ENCODE assay signal across 8 cellular contexts in the genomic region with DNA sequence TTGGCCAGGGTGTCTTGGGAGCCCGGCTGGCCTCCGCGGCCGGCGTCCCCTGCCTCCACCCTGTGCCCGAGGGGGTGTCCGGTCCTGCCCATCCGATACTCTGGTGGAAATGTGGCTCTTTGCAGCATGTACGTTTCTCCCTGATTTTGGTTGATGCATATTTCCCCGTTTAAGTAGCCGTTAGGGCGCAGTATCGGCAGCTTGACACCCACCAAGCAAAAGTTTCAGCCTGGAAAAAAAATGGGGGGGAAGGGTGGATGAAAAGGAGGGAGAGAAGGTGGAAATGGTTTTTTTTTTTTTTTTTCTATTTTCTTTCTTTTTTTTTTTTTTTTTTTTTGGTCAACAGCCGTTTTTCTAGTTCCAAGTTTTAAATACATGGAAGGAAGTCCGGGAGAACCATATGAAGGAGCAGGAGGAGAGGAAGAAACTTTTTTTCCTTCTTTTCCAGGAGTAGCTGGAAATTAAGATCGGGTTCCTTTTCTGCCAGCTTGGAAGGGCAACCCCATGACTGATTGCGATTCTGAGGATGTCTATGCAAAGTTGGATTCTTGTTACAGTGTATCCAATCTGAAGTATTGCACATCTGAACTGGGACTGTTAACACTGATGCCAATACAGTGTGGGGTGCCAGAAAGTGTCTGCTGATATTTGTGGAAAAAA. TPM values are rescaled to one million over a fixed set of nuclear protein-coding genes. Genes with fewer than 3 reads are reported as not detected.
DNase-seq lines count a peak whose midpoint lies in the region; ATAC-seq and TF ChIP-seq lines count a peak whose summit lies in the region.

No MANE protein-coding gene starts in this region.

- ATAC-seq in GM18909 (IDR thresholded peaks at IDR 0.05; ENCODE audit: poor library complexity, unreplicated experiment) (no peak), GM19395 (IDR thresholded peaks at IDR 0.05; ENCODE audit: unreplicated experiment) (no peak)

- H3K9me3 Mint-ChIP-seq in activated naive CD4-positive, alpha-beta T cell treated with anti-CD3 and anti-CD28 coated beads for 36 hours = no peaks in the 10 kb centered on the region
- H3K9me3 Mint-ChIP-seq in osteocyte (ENCODE audit: unreplicated experiment) = no peaks in the 10 kb centered on the region

- H3K27ac ChIP-seq in SU-DHL-6 (ENCODE audit: low read depth, low read length) (peak overlapping the region; percentile 26; the same call in 1 of the 2 replicates), esophagus squamous epithelium (peak overlapping the region; percentile 97 to 100 (median 98))

- no peaks in the 10 kb centered on the region for H3K27me3 Mint-ChIP-seq in activated naive CD4-positive, alpha-beta T cell treated with anti-CD3 and anti-CD28 coated beads for 36 hours (ENCODE audit: low read depth)
- H3K27me3 Mint-ChIP-seq in osteocyte (ENCODE audit: unreplicated experiment) = no peaks in the 10 kb centered on the region

- TF ChIP-seq CTCF in SU-DHL-6 (IDR thresholded peaks at IDR 0.05; ENCODE audit: insufficient read depth, low read length, poor library complexity, severe bottlenecking) = no peak
- TF ChIP-seq CTCF in esophagus squamous epithelium (IDR thresholded peaks at IDR 0.05) = no peak
- TF ChIP-seq CTCF in osteocyte (IDR thresholded peaks at IDR 0.05) = no peak

- WGBS in esophagus squamous epithelium, 2 donors = 1 to 3% methylated on average over 5 to 15 of the region's 17 CpGs

- intact Hi-C loops in activated naive CD4-positive, alpha-beta T cell treated with anti-CD3 and anti-CD28 coated beads for 36 hours (cut with micrococcal nuclease) = loop anchor here (2.0 to 5.0 kb wide), 7 partner anchors 47 to 1961 kb away; partner anchors contain the start of genes ARHGEF26, GPR171 and MBNL1
- intact Hi-C loops in esophagus squamous epithelium (cut with DNase I) = loop anchor here (5.0 kb wide), 2 partner anchors 111 to 124 kb away; no protein-coding TSS in a partner anchor

- peaks cover 43% of the 10 kb centered on the region for H3K4me1 Mint-ChIP-seq in activated naive CD4-positive, alpha-beta T cell treated with anti-CD3 and anti-CD28 coated beads for 36 hours (ENCODE audit: low read depth)
- peaks cover 50% of the 10 kb centered on the region for H3K4me1 Mint-ChIP-seq in osteocyte (ENCODE audit: unreplicated experiment)

- peak overlapping the region; percentile 98 for H3K4me3 Mint-ChIP-seq in activated naive CD4-positive, alpha-beta T cell treated with anti-CD3 and anti-CD28 coated beads for 36 hours
- peak overlapping the region; percentile 97 for H3K4me3 Mint-ChIP-seq in osteocyte (ENCODE audit: unreplicated experiment)

- peak in 2 of 4 donors; percentile 10 to 15 for TF ChIP-seq POLR2A in esophagus squamous epithelium (IDR thresholded peaks at IDR 0.05)

- DNase-seq in activated naive CD4-positive, alpha-beta T cell treated with anti-CD3 and anti-CD28 coated beads for 36 hours = no peak
- no peak for DNase-seq in activated naive CD4-positive, alpha-beta T cell (lab: John Stamatoyannopoulos, UW)
- no peak for DNase-seq in esophagus squamous epithelium (lab: John Stamatoyannopoulos, UW)
- no peak for DNase-seq in osteocyte (ENCODE audit: extremely low spot score, unreplicated experiment)
- DNase-seq in SHP77 treated with DMSO at 0.1 percent for 48 hours (lab: John Stamatoyannopoulos, UW) = no peak

- no peak overlapping the region for H2AFZ ChIP-seq in SU-DHL-6 (ENCODE audit: low read depth, low read length, severe bottlenecking)

- peaks cover 36% of the 10 kb centered on the region for H4K20me1 ChIP-seq in SU-DHL-6 (ENCODE audit: low read depth, low read length)

- H3K4me1 ChIP-seq in esophagus squamous epithelium = peaks cover 8 to 61% (median 16%) of the 10 kb centered on the region in 3 donors

- H3K27me3 ChIP-seq in SU-DHL-6 (ENCODE audit: low read length) (no peaks in the 10 kb centered on the region), esophagus squamous epithelium (no peaks in the 10 kb centered on the region)

- H3K36me3 ChIP-seq in SU-DHL-6 (ENCODE audit: low read length) (0 out of 2 replicates have a peak, but pooled peaks cover 6% of the 10 kb centered on the region), esophagus squamous epithelium (peaks cover 0 to 3% (median 0%) of the 10 kb centered on the region in 3 donors)

- H3K9me3 ChIP-seq in SU-DHL-6 (ENCODE audit: insufficient read depth, low read length) = no peaks in the 10 kb centered on the region
- H3K9me3 ChIP-seq in esophagus squamous epithelium = no peaks in the 10 kb centered on the region

- CTCF ChIA-PET in activated naive CD4-positive, alpha-beta T cell treated with anti-CD3 and anti-CD28 coated beads for 36 hours (lab: Charles Lee) = interaction anchor here (0.8 to 1.8 kb wide), 2 partner anchors 58 to 124 kb away, joined by 4 to 8 read pairs; no protein-coding TSS in a partner anchor

- peak overlapping the region; percentile 88 for H3K4me2 ChIP-seq in SU-DHL-6 (ENCODE audit: low read depth, low read length, poor library complexity, severe bottlenecking)

- H3F3A ChIP-seq in SU-DHL-6 (ENCODE audit: insufficient read depth) = no peaks in the 10 kb centered on the region; the same call in 1 of the 2 replicates

- peaks cover 61% of the 10 kb centered on the region for H3K79me2 ChIP-seq in SU-DHL-6 (ENCODE audit: insufficient read depth, low read length)

- H3K4me3 ChIP-seq in SU-DHL-6 (ENCODE audit: insufficient read depth, low read length, poor library complexity, severe bottlenecking) = peak overlapping the region; percentile 89
- H3K4me3 ChIP-seq in esophagus squamous epithelium = peak overlapping the region; percentile 88 to 97 (median 92)

- peaks cover 9% of the 10 kb centered on the region for H3K36me3 Mint-ChIP-seq in activated naive CD4-positive, alpha-beta T cell treated with anti-CD3 and anti-CD28 coated beads for 36 hours (ENCODE audit: low read depth)
- peaks cover 14% of the 10 kb centered on the region for H3K36me3 Mint-ChIP-seq in osteocyte (ENCODE audit: unreplicated experiment)

- peak overlapping the region; percentile 79 for H3K9ac ChIP-seq in SU-DHL-6 (ENCODE audit: low read length)

- no peaks in the 10 kb centered on the region for H3K9me2 ChIP-seq in SU-DHL-6 (replicated peaks; ENCODE audit: insufficient read depth, low read length)

- H3K27ac Mint-ChIP-seq in activated naive CD4-positive, alpha-beta T cell treated with anti-CD3 and anti-CD28 coated beads for 36 hours = peak overlapping the region; percentile 91
- peak overlapping the region; percentile 92 for H3K27ac Mint-ChIP-seq in osteocyte (ENCODE audit: unreplicated experiment)

RNA-seq across cellular contexts. Expression of gene RAP2B, which starts 1.5 kb away (rescaled TPM):
- 1 to 10 TPM; 8.6 to 8.7 TPM for total RNA-seq in activated naive CD4-positive, alpha-beta T cell treated with anti-CD3 and anti-CD28 coated beads for 36 hours
- total RNA-seq in esophagus squamous epithelium (10 to 100 TPM; 20.1 to 39.5 (median 29.7) TPM), osteocyte (14.6 and 15.9 TPM in 2 replicates)
